36 cellular contexts compared by ENCODE assay signal in genomic region chr20:57508831-57509230, GRCh38. TPM values are rescaled to one million over a fixed set of nuclear protein-coding genes. Genes with fewer than 3 reads are reported as not detected.
"Had no signal": no experiment of that assay in that cellular context is flagged by ENCODE, and none has a peak within 500 bp of the region (broad histone marks: within the 10 kb centered on the region; RNA-seq: fewer than 3 reads in every experiment).

No MANE protein-coding gene starts in this region.

- DNase-seq: activated B cell treated with CpG ODN at 0.5 μM for 24 hours; activated CD4-positive, alpha-beta T cell treated with anti-CD3 and anti-CD28 coated beads for 48 hours; activated CD4-positive, alpha-beta T cell treated with anti-CD3 and anti-CD28 coated beads, Interleukin-2, amount 50 U/mL, for 1 hour; activated CD4-positive, alpha-beta T cell treated with anti-CD3 and anti-CD28 coated beads, Interleukin-2, amount 50 U/mL, for 48 hours; activated CD8-positive, alpha-beta memory T cell treated with anti-CD3 and anti-CD28 coated beads for 24 hours; activated CD8-positive, alpha-beta T cell treated with anti-CD3 and anti-CD28 coated beads for 36 hours; activated effector memory CD4-positive, alpha-beta T cell treated with Interleukin-2 at 50 U/mL for 16 hours; activated gamma-delta T cell treated with Interleukin-2 at 50 U/mL for 16 hours; activated naive CD4-positive, alpha-beta T cell treated with anti-CD3 and anti-CD28 coated beads, Interleukin-2, amount 50 U/mL, for 16 hours; activated naive CD4-positive, alpha-beta T cell treated with Interleukin-2 at 50 U/mL for 16 hours; activated T-cell treated with anti-CD3 and anti-CD28 coated beads, Interleukin-2, amount 50 U/mL, for 4 hours; amniotic stem cell; anterior cingulate cortex; brain microvascular endothelial cell; caudate nucleus; cortex of kidney; dermis blood vessel endothelial cell; effector CD8-positive, alpha-beta T cell; esophagus squamous epithelium; foreskin melanocyte; heart right ventricle; T-helper 2 cell had no signal

- H3K27me3 ChIP-seq: brain microvascular endothelial cell, gastroesophageal sphincter had no signal

- H3K4me3 ChIP-seq: esophagus squamous epithelium, gastroesophageal sphincter, heart right ventricle had no signal

- H3K27ac ChIP-seq: brain microvascular endothelial cell, epithelial cell of prostate, esophagus squamous epithelium, gastroesophageal sphincter, heart right ventricle, VCaP had no signal

- H3K36me3 ChIP-seq: brain microvascular endothelial cell, esophagus squamous epithelium, gastroesophageal sphincter, heart right ventricle had no signal

- H3K9me3 ChIP-seq: esophagus squamous epithelium, gastroesophageal sphincter, heart right ventricle had no signal

- ATAC-seq: activated CD4-positive, CD25-positive, alpha-beta regulatory T cell treated with anti-CD3 and anti-CD28 coated beads, Interleukin-2, amount 50 U/mL, for 24 hours; activated CD8-positive, alpha-beta T cell treated with anti-CD3 and anti-CD28 coated beads for 36 hours; activated T-cell treated with anti-CD3 and anti-CD28 coated beads, Interleukin-2, amount 50 U/mL, for 4 hours; activated T-helper 17 cell treated with anti-CD3 and anti-CD28 coated beads, Interleukin-2, amount 50 U/mL, for 72 hours; gastroesophageal sphincter had no signal

RNA-seq across cellular contexts. Expression of gene CTCFL, which starts 16.1 kb away (rescaled TPM):
- total RNA-seq: activated B cell treated with CpG ODN at 0.5 μM for 24 hours; activated CD8-positive, alpha-beta T cell treated with anti-CD3 and anti-CD28 coated beads for 36 hours; activated T-helper 17 cell treated with anti-CD3 and anti-CD28 coated beads, Interleukin-2, amount 50 U/mL, for 72 hours; astrocyte; bronchial epithelial cell; chondrocyte; dermis blood vessel endothelial cell; endothelial cell of umbilical vein; fibroblast of lung; fibroblast of villous mesenchyme; gastroesophageal sphincter; glomerular endothelial cell; heart right ventricle; T-helper 1 cell treated with Interleukin-12 subunit alpha and Interleukin-12 subunit beta and Interleukin-4 antibody, amounts not matched to agents 30 ng/mL and 1 ng/mL, for 36 hours had no signal
- polyA plus RNA-seq: endothelial cell of umbilical vein, esophagus, fibroblast of lung, heart right ventricle had no signal

RNA-seq across cellular contexts. Expression of gene PCK1, which starts 52.1 kb away (rescaled TPM):
- total RNA-seq: activated B cell treated with CpG ODN at 0.5 μM for 24 hours; activated CD8-positive, alpha-beta T cell treated with anti-CD3 and anti-CD28 coated beads for 36 hours; activated T-helper 17 cell treated with anti-CD3 and anti-CD28 coated beads, Interleukin-2, amount 50 U/mL, for 72 hours; astrocyte; bronchial epithelial cell; chondrocyte; dermis blood vessel endothelial cell; endothelial cell of umbilical vein; fibroblast of villous mesenchyme; glomerular endothelial cell; T-helper 1 cell treated with Interleukin-12 subunit alpha and Interleukin-12 subunit beta and Interleukin-4 antibody, amounts not matched to agents 30 ng/mL and 1 ng/mL, for 36 hours had no signal
- polyA plus RNA-seq: endothelial cell of umbilical vein, fibroblast of lung had no signal
